17 cellular contexts compared by ENCODE assay signal in the genomic region with DNA sequence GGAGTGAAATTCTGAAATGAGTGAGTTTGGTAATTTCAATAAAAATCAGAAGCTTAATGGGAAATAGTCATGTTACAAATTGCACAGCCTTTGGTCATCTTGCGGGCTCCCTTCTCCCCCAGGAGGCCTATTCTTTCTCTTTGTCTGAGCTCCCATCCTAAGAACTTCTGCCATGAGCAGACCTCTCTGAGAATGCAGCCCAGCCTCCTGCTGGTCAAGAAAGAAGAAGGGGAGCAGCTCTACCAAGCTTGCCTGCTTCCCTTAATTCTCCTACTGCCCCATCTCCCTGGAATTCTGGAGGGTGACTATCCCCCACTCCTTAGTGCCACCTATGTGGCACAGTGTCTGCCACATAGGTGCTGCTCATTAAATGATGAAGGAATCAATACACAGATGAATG.
DNase-seq lines count a peak whose midpoint lies in the region; ATAC-seq and TF ChIP-seq lines count a peak whose summit lies in the region.
"Had no signal": no experiment of that assay in that cellular context is flagged by ENCODE, and none has a peak within 500 bp of the region (broad histone marks: within the 10 kb centered on the region; RNA-seq: fewer than 3 reads in every experiment).

No MANE protein-coding gene starts in this region.

- ATAC-seq in left ventricle myocardium superior (no peak), GM19455 (IDR thresholded peaks at IDR 0.05; ENCODE audit: unreplicated experiment) (no peak)
- ATAC-seq in activated T-cell treated with anti-CD3 and anti-CD28 coated beads, Interleukin-2, amount 50 U/mL, for 4 hours: no peak
- ATAC-seq: A549; CD8-positive, alpha-beta T cell had no signal

- H3K27me3 ChIP-seq in cardiac muscle cell: no peaks in the 10 kb centered on the region
- H3K27me3 ChIP-seq in neural progenitor cell: no peaks in the 10 kb centered on the region
- H3K27me3 ChIP-seq: BLaER1 treated with 17β-estradiol and CSF1 and Interleukin-3, amounts not matched to agents 10 nM and 100 nM had no signal

- no peak overlapping the region for H2AFZ ChIP-seq in neural progenitor cell (replicated peaks)
- H2AFZ ChIP-seq: GM23248 had no signal

- H3K4me1 ChIP-seq in cardiac muscle cell (ENCODE audit: low read depth) (peaks cover 61% of the 10 kb centered on the region), neural progenitor cell (peaks cover 15% of the 10 kb centered on the region)
- H3K4me1 ChIP-seq: A549 had no signal

- H3K36me3 ChIP-seq in cardiac muscle cell (no peaks in the 10 kb centered on the region), SK-N-MC (ENCODE audit: insufficient read depth, low read length) (no peaks in the 10 kb centered on the region), neural progenitor cell (no peaks in the 10 kb centered on the region)
- H3K36me3 ChIP-seq: BLaER1 treated with 17β-estradiol and CSF1 and Interleukin-3, amounts not matched to agents 10 nM and 100 nM had no signal

- H3K27me3 Mint-ChIP-seq in endothelial cell (ENCODE audit: unreplicated experiment) (peaks cover 2% of the 10 kb centered on the region), neural progenitor cell (ENCODE audit: insufficient read depth, low read depth) (no peaks in the 10 kb centered on the region)
- H3K27me3 Mint-ChIP-seq in activated T-cell treated with anti-CD3 and anti-CD28 coated beads, Interleukin-2, amount 50 U/mL, for 4 hours (ENCODE audit: low read depth): no peaks in the 10 kb centered on the region

- H3K4me3 Mint-ChIP-seq in endothelial cell (ENCODE audit: unreplicated experiment): no peak overlapping the region
- no peak overlapping the region for H3K4me3 Mint-ChIP-seq in neural progenitor cell
- no peak overlapping the region for H3K4me3 Mint-ChIP-seq in activated T-cell treated with anti-CD3 and anti-CD28 coated beads, Interleukin-2, amount 50 U/mL, for 4 hours
- H3K4me3 Mint-ChIP-seq: CD8-positive, alpha-beta T cell had no signal

- peaks cover 4% of the 10 kb centered on the region for H3K4me1 Mint-ChIP-seq in endothelial cell (ENCODE audit: unreplicated experiment)
- H3K4me1 Mint-ChIP-seq in neural progenitor cell: peaks cover 15% of the 10 kb centered on the region
- no peaks in the 10 kb centered on the region for H3K4me1 Mint-ChIP-seq in activated T-cell treated with anti-CD3 and anti-CD28 coated beads, Interleukin-2, amount 50 U/mL, for 4 hours (ENCODE audit: low read depth)

- TF ChIP-seq CTCF in cardiac muscle cell (IDR thresholded peaks at IDR 0.05; ENCODE audit: low read depth, low read length) (no peak), endothelial cell (IDR thresholded peaks at IDR 0.05; ENCODE audit: unreplicated experiment) (no peak), neural progenitor cell (IDR thresholded peaks at IDR 0.05) (peak; percentile 19)

- H3K4me3 ChIP-seq in cardiac muscle cell: no peak overlapping the region
- no peak overlapping the region; the same call in 1 of the 2 replicates for H3K4me3 ChIP-seq in SK-N-MC
- no peak overlapping the region for H3K4me3 ChIP-seq in neural progenitor cell
- H3K4me3 ChIP-seq: A549; BLaER1 treated with 17β-estradiol and CSF1 and Interleukin-3, amounts not matched to agents 10 nM and 100 nM; GM23248 had no signal

- no peaks in the 10 kb centered on the region for H4K20me1 ChIP-seq in neural progenitor cell (ENCODE audit: low read depth)
- H4K20me1 ChIP-seq: BLaER1 treated with 17β-estradiol and CSF1 and Interleukin-3, amounts not matched to agents 10 nM and 100 nM had no signal

- H3F3A ChIP-seq in neural progenitor cell (ENCODE audit: low read depth): no peaks in the 10 kb centered on the region

- H3K9me3 ChIP-seq in cardiac muscle cell (ENCODE audit: low read depth) (no peaks in the 10 kb centered on the region), SK-N-MC (ENCODE audit: low read depth, low read length) (no peaks in the 10 kb centered on the region), neural progenitor cell (ENCODE audit: low read depth) (no peaks in the 10 kb centered on the region)
- H3K9me3 ChIP-seq: A549 had no signal

- H3K4me2 ChIP-seq in neural progenitor cell: peak overlapping the region; percentile 36
- H3K4me2 ChIP-seq: A549 had no signal

- H3K9ac ChIP-seq in SK-N-MC (ENCODE audit: insufficient read length) (no peak overlapping the region), neural progenitor cell (no peak overlapping the region)
- H3K9ac ChIP-seq: BLaER1 treated with 17β-estradiol and CSF1 and Interleukin-3, amounts not matched to agents 10 nM and 100 nM; GM23248 had no signal

- intact Hi-C loops in left ventricle myocardium superior (cut with micrococcal nuclease): no loop called here

- H3K27ac Mint-ChIP-seq in endothelial cell (ENCODE audit: unreplicated experiment) (peak overlapping the region; percentile 11), neural progenitor cell (no peak overlapping the region)
- H3K27ac Mint-ChIP-seq: CD8-positive, alpha-beta T cell had no signal

- no peaks in the 10 kb centered on the region for H3K9me3 Mint-ChIP-seq in endothelial cell (ENCODE audit: unreplicated experiment)
- H3K9me3 Mint-ChIP-seq in neural progenitor cell: no peaks in the 10 kb centered on the region
- no peaks in the 10 kb centered on the region for H3K9me3 Mint-ChIP-seq in activated T-cell treated with anti-CD3 and anti-CD28 coated beads, Interleukin-2, amount 50 U/mL, for 4 hours
- H3K9me3 Mint-ChIP-seq: CD8-positive, alpha-beta T cell had no signal

- H3K27ac ChIP-seq in cardiac muscle cell (peak overlapping the region; percentile 74), SK-N-MC (peak overlapping the region; percentile 76), neural progenitor cell (no peak overlapping the region)
- H3K27ac ChIP-seq: 22Rv1; A549; BLaER1 treated with 17β-estradiol and CSF1 and Interleukin-3, amounts not matched to agents 10 nM and 100 nM; GM23248 had no signal

- H3K36me3 Mint-ChIP-seq in endothelial cell (ENCODE audit: low read depth, unreplicated experiment) (no peaks in the 10 kb centered on the region), neural progenitor cell (no peaks in the 10 kb centered on the region)
- H3K36me3 Mint-ChIP-seq in activated T-cell treated with anti-CD3 and anti-CD28 coated beads, Interleukin-2, amount 50 U/mL, for 4 hours (ENCODE audit: insufficient read depth): no peaks in the 10 kb centered on the region
- H3K36me3 Mint-ChIP-seq: CD8-positive, alpha-beta T cell had no signal

- DNase-seq in cardiac muscle cell (ENCODE audit: low read depth in 1 of 2, low spot score in 1 of 2): no peak
- DNase-seq in left ventricle myocardium superior: no peak
- DNase-seq in SK-N-MC (ENCODE audit: low read depth, low spot score): no peak
- no peak for DNase-seq in endothelial cell (ENCODE audit: low spot score)
- DNase-seq in neural progenitor cell (ENCODE audit: low spot score): peak; percentile 20
- DNase-seq in activated T-cell treated with anti-CD3 and anti-CD28 coated beads, Interleukin-2, amount 50 U/mL, for 4 hours: no peak
- no peak for DNase-seq in SHP77 (lab: John Stamatoyannopoulos, UW)
- DNase-seq: Calu3; CD8-positive, alpha-beta T cell; DMS79 treated with DMSO at 0.1 percent for 48 hours; GF-D8; GM23248; IMR-90 had no signal

- no peaks in the 10 kb centered on the region for H3K79me2 ChIP-seq in neural progenitor cell (ENCODE audit: low read depth)
